ENCODE assay signal across 24 cellular contexts in genomic region chr17:8264836-8265542, GRCh38. TPM values are rescaled to one million over a fixed set of nuclear protein-coding genes. Genes with fewer than 3 reads are reported as not detected.
"Had no signal": no experiment of that assay in that cellular context is flagged by ENCODE, and none has a peak within 500 bp of the region (broad histone marks: within the 10 kb centered on the region; RNA-seq: fewer than 3 reads in every experiment).

No MANE protein-coding gene starts in this region.

- DNase-seq: hypothalamus; immature natural killer cell; left ventricle myocardium inferior; mesendoderm; naive B cell; natural killer cell; nephron progenitor cell; ovary; right cardiac atrium; small intestine; spleen; stimulated activated CD4-positive, alpha-beta T cell treated with anti-CD3 and anti-CD28 coated beads, Interleukin-4, amount 100 ng/mL, for 24 hours; stimulated activated naive CD4-positive, alpha-beta T cell treated with Interleukin-2 at 50 U/mL for 16 hours; stimulated activated naive CD8-positive, alpha-beta T cell treated with anti-CD3 and anti-CD28 coated beads, Interleukin-15, amount 100 ng/mL, for 72 hours; substantia nigra; uterus had no signal

- H3K4me2 ChIP-seq: neural progenitor cell had no signal

- H3K36me3 ChIP-seq: neural progenitor cell, ovary, uterus had no signal

- H3K9ac ChIP-seq: neural progenitor cell had no signal

- H3K4me3 ChIP-seq: left ventricle myocardium inferior, lung, neural progenitor cell, ovary, spleen, tibial nerve, uterus had no signal

- FAIRE-seq: islet of Langerhans, small intestine had no signal

- H3K27ac ChIP-seq: left ventricle myocardium inferior, neural progenitor cell, ovary, spleen, tibial nerve, uterus had no signal

- ATAC-seq: natural killer cell; sciatic nerve; stimulated activated effector memory CD8-positive, alpha-beta T cell treated with anti-CD3 and anti-CD28 coated beads, Interleukin-12 subunit alpha, Interleukin-12 subunit beta, amount 100 ng/mL, for 72 hours; stimulated activated naive CD8-positive, alpha-beta T cell treated with anti-CD3 and anti-CD28 coated beads, Interleukin-15, amount 100 ng/mL, for 72 hours had no signal

- H3K4me1 ChIP-seq: left ventricle myocardium inferior, neural progenitor cell, spleen, tibial nerve, uterus had no signal

- H3K9me3 ChIP-seq: left ventricle myocardium inferior, ovary, spleen, tibial nerve, uterus had no signal

RNA-seq across cellular contexts. Expression of gene ARHGEF15, which starts 45.1 kb away (rescaled TPM):
- total RNA-seq: mesothelial cell of epicardium, mononuclear cell, natural killer cell had no signal
- polyA plus RNA-seq: immature natural killer cell had no signal
